Comparison of ENCODE assay signal across 8 cellular contexts in the genomic region with DNA sequence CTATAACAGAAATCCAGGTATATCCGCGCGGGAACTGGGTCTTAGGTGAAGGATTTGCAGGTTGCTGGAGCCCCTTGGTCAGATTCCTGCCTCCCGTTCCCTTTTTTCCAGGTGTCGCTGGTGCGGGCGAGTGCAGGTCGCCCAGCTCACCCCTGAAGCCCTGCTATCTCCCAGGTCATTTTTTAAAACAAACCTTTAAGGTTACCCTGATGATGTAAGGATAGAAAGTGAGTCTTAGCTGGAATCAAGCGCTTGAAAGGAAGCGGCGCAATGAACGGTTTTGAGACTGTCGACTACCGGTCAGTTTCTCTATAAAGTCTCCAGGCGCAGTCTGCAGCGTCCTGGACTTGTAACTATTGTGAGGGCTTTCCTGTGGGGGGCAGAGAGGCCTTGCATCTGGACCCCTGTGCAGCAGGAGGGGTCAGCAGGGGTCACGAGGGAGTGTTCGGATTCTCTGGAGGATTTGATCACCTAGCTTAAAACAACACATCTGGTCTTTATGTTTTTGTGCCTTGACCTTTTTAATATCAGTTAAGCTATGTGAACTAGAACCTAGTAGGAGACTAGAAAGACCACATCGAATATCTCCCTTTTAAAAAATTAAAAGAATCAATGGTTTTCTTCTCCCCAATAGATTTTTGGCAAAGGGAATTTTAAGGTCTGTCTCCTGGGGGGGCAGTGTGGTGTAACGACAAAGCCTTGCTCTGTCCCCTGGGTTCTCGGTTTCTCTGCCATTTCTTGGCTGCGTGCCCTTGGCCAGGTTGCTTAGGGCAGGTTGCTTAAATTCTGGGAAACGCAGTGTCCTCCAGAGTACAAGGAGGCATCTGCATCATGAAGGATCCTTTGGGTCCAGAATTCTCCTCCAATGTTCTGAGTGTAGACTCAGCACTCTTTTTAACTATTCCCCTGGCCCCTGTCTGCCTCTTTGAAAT. TPM values are rescaled to one million over a fixed set of nuclear protein-coding genes. Genes with fewer than 3 reads are reported as not detected.
DNase-seq lines count a peak whose midpoint lies in the region; ATAC-seq, FAIRE-seq and TF ChIP-seq lines count a peak whose summit lies in the region.

No MANE protein-coding gene starts in this region.

- no peak for FAIRE-seq in H54 (lab: Jason Lieb, UNC)

- intact Hi-C loops in ovary (cut with DNase I) = no loop called here

- H3K9me3 ChIP-seq in ovary = no peaks in the 10 kb centered on the region

- TF ChIP-seq EP300 in ovary (IDR thresholded peaks at IDR 0.05) = no peak

- H3K36me3 ChIP-seq in ovary = no peaks in the 10 kb centered on the region

- DNase-seq in NCI-H2107 (lab: John Stamatoyannopoulos, UW) (peak; percentile 6), NCI-H2107 treated with DMSO at 0.1 percent for 48 hours (lab: John Stamatoyannopoulos, UW; ENCODE audit: unreplicated experiment) (no peak), fibroblast of villous mesenchyme (ENCODE audit: low read depth) (no peak), ovary (peak; percentile 22 to 46 (median 37)), GOT3 (lab: John Stamatoyannopoulos, UW) (no peak), H54 (ENCODE audit: insufficient read length, low spot score) (no peak)

- no peaks in the 10 kb centered on the region for H3K27me3 ChIP-seq in ovary

- peaks cover 4% of the 10 kb centered on the region for H3K4me1 ChIP-seq in ovary (ENCODE audit: insufficient read depth)

- peak overlapping the region; percentile 54 for H3K4me3 ChIP-seq in fibroblast of villous mesenchyme (ENCODE audit: low read depth, low read length)
- H3K4me3 ChIP-seq in ovary = peak overlapping the region; percentile 68

- peak; percentile 18; the same call in 2 of the 3 replicates for ATAC-seq in SK-N-SH treated with all-trans-retinoic acid at 6 μM for 48 hours
- no peak for ATAC-seq in HG03571 (IDR thresholded peaks at IDR 0.05; ENCODE audit: unreplicated experiment)

- no peak for TF ChIP-seq CTCF in fibroblast of villous mesenchyme (IDR thresholded peaks at IDR 0.05; ENCODE audit: insufficient read depth, low read depth, low read length)
- TF ChIP-seq CTCF in ovary (IDR thresholded peaks at IDR 0.05) = no peak

- 3 to 6% (median 5%) methylated on average over 22 to 23 of the region's 23 CpGs for WGBS in ovary, 3 donors

- TF ChIP-seq POLR2A in ovary (IDR thresholded peaks at IDR 0.05) = no peak
- TF ChIP-seq POLR2A in H54 (IDR thresholded peaks at IDR 0.05; ENCODE audit: low read depth, low read length) = no peak

- peak overlapping the region in 1 of 2 donors; percentile 84 for H3K27ac ChIP-seq in ovary

TF ChIP-seq in SK-N-SH treated with all-trans-retinoic acid at 6 μM for 48 hours, 23 proteins besides CTCF, POLR2A, EP300 and RAD21:
- TF ChIP-seq ZNF565 (CRISPR knock-in tag; conservative IDR thresholded peaks at IDR 0.05; ENCODE audit: low read depth) (no peak), ZNF8 (CRISPR knock-in tag; IDR thresholded peaks at IDR 0.05) (no peak), TCF4 (CRISPR knock-in tag; IDR thresholded peaks at IDR 0.05; ENCODE audit: borderline replicate concordance) (no peak), SNAI2 (CRISPR knock-in tag; IDR thresholded peaks at IDR 0.05) (no peak), ARNTL (CRISPR knock-in tag; IDR thresholded peaks at IDR 0.05; ENCODE audit: borderline replicate concordance, low read depth) (no peak), ESRRG (CRISPR knock-in tag; IDR thresholded peaks at IDR 0.05) (no peak), OSR1 (CRISPR knock-in tag; IDR thresholded peaks at IDR 0.05) (no peak), RARB (CRISPR knock-in tag; IDR thresholded peaks at IDR 0.05) (no peak), GLIS3 (CRISPR knock-in tag; IDR thresholded peaks at IDR 0.05) (no peak), TOX (CRISPR knock-in tag; IDR thresholded peaks at IDR 0.05; ENCODE audit: borderline replicate concordance) (no peak), BACH2 (CRISPR knock-in tag; IDR thresholded peaks at IDR 0.05; ENCODE audit: borderline replicate concordance) (no peak), ZNF70 (CRISPR knock-in tag; IDR thresholded peaks at IDR 0.05) (no peak), ZFP30 (CRISPR knock-in tag; IDR thresholded peaks at IDR 0.05) (no peak)
- TF ChIP-seq, protein P1, sequence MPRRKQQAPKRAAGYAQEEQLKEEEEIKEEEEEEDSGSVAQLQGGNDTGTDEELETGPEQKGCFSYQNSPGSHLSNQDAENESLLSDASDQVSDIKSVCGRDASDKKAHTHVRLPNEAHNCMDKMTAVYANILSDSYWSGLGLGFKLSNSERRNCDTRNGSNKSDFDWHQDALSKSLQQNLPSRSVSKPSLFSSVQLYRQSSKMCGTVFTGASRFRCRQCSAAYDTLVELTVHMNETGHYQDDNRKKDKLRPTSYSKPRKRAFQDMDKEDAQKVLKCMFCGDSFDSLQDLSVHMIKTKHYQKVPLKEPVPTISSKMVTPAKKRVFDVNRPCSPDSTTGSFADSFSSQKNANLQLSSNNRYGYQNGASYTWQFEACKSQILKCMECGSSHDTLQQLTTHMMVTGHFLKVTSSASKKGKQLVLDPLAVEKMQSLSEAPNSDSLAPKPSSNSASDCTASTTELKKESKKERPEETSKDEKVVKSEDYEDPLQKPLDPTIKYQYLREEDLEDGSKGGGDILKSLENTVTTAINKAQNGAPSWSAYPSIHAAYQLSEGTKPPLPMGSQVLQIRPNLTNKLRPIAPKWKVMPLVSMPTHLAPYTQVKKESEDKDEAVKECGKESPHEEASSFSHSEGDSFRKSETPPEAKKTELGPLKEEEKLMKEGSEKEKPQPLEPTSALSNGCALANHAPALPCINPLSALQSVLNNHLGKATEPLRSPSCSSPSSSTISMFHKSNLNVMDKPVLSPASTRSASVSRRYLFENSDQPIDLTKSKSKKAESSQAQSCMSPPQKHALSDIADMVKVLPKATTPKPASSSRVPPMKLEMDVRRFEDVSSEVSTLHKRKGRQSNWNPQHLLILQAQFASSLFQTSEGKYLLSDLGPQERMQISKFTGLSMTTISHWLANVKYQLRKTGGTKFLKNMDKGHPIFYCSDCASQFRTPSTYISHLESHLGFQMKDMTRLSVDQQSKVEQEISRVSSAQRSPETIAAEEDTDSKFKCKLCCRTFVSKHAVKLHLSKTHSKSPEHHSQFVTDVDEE (CRISPR knock-in tag; IDR thresholded peaks at IDR 0.05) = no peak
- TF ChIP-seq, protein P2, sequence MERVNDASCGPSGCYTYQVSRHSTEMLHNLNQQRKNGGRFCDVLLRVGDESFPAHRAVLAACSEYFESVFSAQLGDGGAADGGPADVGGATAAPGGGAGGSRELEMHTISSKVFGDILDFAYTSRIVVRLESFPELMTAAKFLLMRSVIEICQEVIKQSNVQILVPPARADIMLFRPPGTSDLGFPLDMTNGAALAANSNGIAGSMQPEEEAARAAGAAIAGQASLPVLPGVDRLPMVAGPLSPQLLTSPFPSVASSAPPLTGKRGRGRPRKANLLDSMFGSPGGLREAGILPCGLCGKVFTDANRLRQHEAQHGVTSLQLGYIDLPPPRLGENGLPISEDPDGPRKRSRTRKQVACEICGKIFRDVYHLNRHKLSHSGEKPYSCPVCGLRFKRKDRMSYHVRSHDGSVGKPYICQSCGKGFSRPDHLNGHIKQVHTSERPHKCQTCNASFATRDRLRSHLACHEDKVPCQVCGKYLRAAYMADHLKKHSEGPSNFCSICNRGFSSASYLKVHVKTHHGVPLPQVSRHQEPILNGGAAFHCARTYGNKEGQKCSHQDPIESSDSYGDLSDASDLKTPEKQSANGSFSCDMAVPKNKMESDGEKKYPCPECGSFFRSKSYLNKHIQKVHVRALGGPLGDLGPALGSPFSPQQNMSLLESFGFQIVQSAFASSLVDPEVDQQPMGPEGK (CRISPR knock-in tag; IDR thresholded peaks at IDR 0.05; ENCODE audit: borderline replicate concordance) = no peak
- TF ChIP-seq, protein P3, sequence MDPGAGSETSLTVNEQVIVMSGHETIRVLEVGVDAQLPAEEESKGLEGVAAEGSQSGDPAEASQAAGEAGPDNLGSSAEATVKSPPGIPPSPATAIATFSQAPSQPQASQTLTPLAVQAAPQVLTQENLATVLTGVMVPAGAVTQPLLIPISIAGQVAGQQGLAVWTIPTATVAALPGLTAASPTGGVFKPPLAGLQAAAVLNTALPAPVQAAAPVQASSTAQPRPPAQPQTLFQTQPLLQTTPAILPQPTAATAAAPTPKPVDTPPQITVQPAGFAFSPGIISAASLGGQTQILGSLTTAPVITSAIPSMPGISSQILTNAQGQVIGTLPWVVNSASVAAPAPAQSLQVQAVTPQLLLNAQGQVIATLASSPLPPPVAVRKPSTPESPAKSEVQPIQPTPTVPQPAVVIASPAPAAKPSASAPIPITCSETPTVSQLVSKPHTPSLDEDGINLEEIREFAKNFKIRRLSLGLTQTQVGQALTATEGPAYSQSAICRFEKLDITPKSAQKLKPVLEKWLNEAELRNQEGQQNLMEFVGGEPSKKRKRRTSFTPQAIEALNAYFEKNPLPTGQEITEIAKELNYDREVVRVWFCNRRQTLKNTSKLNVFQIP (CRISPR knock-in tag; IDR thresholded peaks at IDR 0.05; ENCODE audit: borderline replicate concordance, low read depth) = no peak

RNA-seq across cellular contexts. Expression of a gene that starts 1.7 kb away (rescaled TPM):
- total RNA-seq in fibroblast of villous mesenchyme (2.2 and 5.5 TPM in 2 replicates), ovary (10 to 100 TPM in 6 of 7 donors, 1 to 10 TPM in 1; 7.0 to 61.8 (median 22.0) TPM)
- polyA plus RNA-seq in ovary = 10 to 100 TPM; 18.3 to 21.7 TPM

Comparison
In these comparisons a context has a peak if more than half of its experiments do, and no peak if none do; other contexts are left out.
1. DNase-seq: peak in NCI-H2107 (single experiment) and ovary (5 of 5); none in NCI-H2107 treated with DMSO at 0.1 percent for 48 hours (single experiment), fibroblast of villous mesenchyme (single experiment), GOT3 (single experiment) and H54 (single experiment).